8 cellular contexts compared by ENCODE assay signal in genomic region chr2:241036964-241037421, GRCh38. TPM values are rescaled to one million over a fixed set of nuclear protein-coding genes. Genes with fewer than 3 reads are reported as not detected.
DNase-seq lines count a peak whose midpoint lies in the region; ATAC-seq, FAIRE-seq and TF ChIP-seq lines count a peak whose summit lies in the region.

No MANE protein-coding gene starts in this region.

- H3K36me3 Mint-ChIP-seq in natural killer cell: no peaks in the 10 kb centered on the region

- DNase-seq in GM18507 (ENCODE audit: extremely low spot score, insufficient read length, low read depth): peak; percentile 35
- peak; percentile 17 for DNase-seq in activated T-helper 1 cell treated with Interleukin-2 at 50 U/mL for 16 hours (ENCODE audit: low read depth)
- DNase-seq in natural killer cell: no peak
- no peak for DNase-seq in SIG-M5 treated with dmso at 0.1 percent for 504 hours (lab: John Stamatoyannopoulos, UW; ENCODE audit: unreplicated experiment)
- DNase-seq in D721Med (ENCODE audit: insufficient read length, low spot score): no peak
- no peak for DNase-seq in NCI-H345 (lab: John Stamatoyannopoulos, UW)
- no peak for DNase-seq in T1000 (lab: John Stamatoyannopoulos, UW)

- H3K27me3 Mint-ChIP-seq in natural killer cell (ENCODE audit: low read depth in 2 of 2): no peaks in the 10 kb centered on the region

- ATAC-seq in HG02588 (IDR thresholded peaks at IDR 0.05; ENCODE audit: unreplicated experiment): peak; percentile 30
- no peak for ATAC-seq in natural killer cell

- H3K4me3 Mint-ChIP-seq in natural killer cell: peak overlapping the region; percentile 65

- peak; percentile 79 for FAIRE-seq in GM18507 (lab: Jason Lieb, UNC)
- FAIRE-seq in D721Med (lab: Jason Lieb, UNC): no peak

- H3K4me1 Mint-ChIP-seq in natural killer cell: no peaks in the 10 kb centered on the region

- intact Hi-C loops in natural killer cell (cut with micrococcal nuclease): no loop called here

- TF ChIP-seq CTCF in natural killer cell (IDR thresholded peaks at IDR 0.05) (no peak), D721Med (IDR thresholded peaks at IDR 0.05; ENCODE audit: insufficient read depth, missing control alignments) (no peak)

- no peaks in the 10 kb centered on the region for H3K9me3 Mint-ChIP-seq in natural killer cell

- H3K27ac Mint-ChIP-seq in natural killer cell: no peak overlapping the region

RNA-seq across cellular contexts. Expression of gene SNED1, which starts 38.6 kb away (rescaled TPM):
- total RNA-seq in natural killer cell: 1 to 10 TPM in 2 of 3 donors, under 1 TPM in 1; 0.97 to 4.9 (median 2.5) TPM

Comparison
In these comparisons a context has a peak if more than half of its experiments do, and no peak if none do; other contexts are left out.
1. DNase-seq: peak in GM18507 (single experiment) and activated T-helper 1 cell treated with Interleukin-2 at 50 U/mL for 16 hours (single experiment); none in natural killer cell (single experiment), SIG-M5 treated with dmso at 0.1 percent for 504 hours (single experiment), D721Med (single experiment), NCI-H345 (single experiment) and T1000 (single experiment).